In genomic region chr5:148599187-148599586, GRCh38 we compare ENCODE assay signal across 32 cellular contexts. TPM values are rescaled to one million over a fixed set of nuclear protein-coding genes. Genes with fewer than 3 reads are reported as not detected.
"Had no signal": no experiment of that assay in that cellular context is flagged by ENCODE, and none has a peak within 500 bp of the region (broad histone marks: within the 10 kb centered on the region; RNA-seq: fewer than 3 reads in every experiment).

No MANE protein-coding gene starts in this region.

- H3K4me3 Mint-ChIP-seq: dendritic cell treated with granulocyte-macrophage colony-stimulating factor and Interleukin-4, amounts not matched to agents 40 ng/mL and 50 ng/mL, for 4 days; effector memory CD8-positive, alpha-beta T cell; endodermal cell; mesothelial cell of epicardium; naive B cell had no signal

- ATAC-seq: effector memory CD8-positive, alpha-beta T cell; esophagus mucosa; gastrocnemius medialis; heart right ventricle; left cardiac atrium; left lung; left ventricle myocardium superior; lower lobe of right lung; mucosa of descending colon had no signal

- H3K27ac Mint-ChIP-seq: dendritic cell treated with granulocyte-macrophage colony-stimulating factor and Interleukin-4, amounts not matched to agents 40 ng/mL and 50 ng/mL, for 4 days; effector memory CD8-positive, alpha-beta T cell; endodermal cell; mesothelial cell of epicardium; naive B cell had no signal

- H3K4me3 ChIP-seq: colonic mucosa, esophagus squamous epithelium, gastrocnemius medialis, heart right ventricle, left lung, lower lobe of right lung, mucosa of descending colon had no signal

- FAIRE-seq: islet of Langerhans, keratinocyte had no signal

- DNase-seq: colonic mucosa; cortex of kidney; effector CD8-positive, alpha-beta T cell; effector memory CD8-positive, alpha-beta T cell; endodermal cell; erythroblast; esophagus squamous epithelium; foreskin fibroblast; foreskin melanocyte; gastrocnemius medialis; glutamatergic neuron; head of caudate nucleus; heart right ventricle; hippocampal formation; left cardiac atrium; left lung; left ventricle myocardium superior; lower lobe of right lung; mesenchymal stem cell; mucosa of descending colon; naive B cell had no signal

- H3K4me1 Mint-ChIP-seq: endodermal cell, mesothelial cell of epicardium, naive B cell had no signal

- H3K27ac ChIP-seq: colonic mucosa, epithelial cell of prostate, esophagus squamous epithelium, gastrocnemius medialis, heart right ventricle, left lung, lower lobe of right lung had no signal

- H3K9me3 ChIP-seq: colonic mucosa, gastrocnemius medialis, lower lobe of right lung had no signal

- H3K36me3 ChIP-seq: colonic mucosa, esophagus squamous epithelium, gastrocnemius medialis, heart right ventricle, left lung, lower lobe of right lung had no signal

- H3K27me3 ChIP-seq: colonic mucosa, esophagus squamous epithelium, gastrocnemius medialis, heart right ventricle, left lung had no signal

- H3K4me1 ChIP-seq: colonic mucosa, esophagus squamous epithelium, gastrocnemius medialis, heart right ventricle, left lung, lower lobe of right lung had no signal

RNA-seq across cellular contexts. Expression of gene HTR4, which starts 55.1 kb away (rescaled TPM):
- total RNA-seq: dermis microvascular lymphatic vessel endothelial cell, endodermal cell, glomerular endothelial cell, kidney epithelial cell, left lung, left ventricle myocardium superior, lower lobe of right lung, lung microvascular endothelial cell, myocyte had no signal
- polyA plus RNA-seq: keratinocyte had no signal
